In the genomic region with DNA sequence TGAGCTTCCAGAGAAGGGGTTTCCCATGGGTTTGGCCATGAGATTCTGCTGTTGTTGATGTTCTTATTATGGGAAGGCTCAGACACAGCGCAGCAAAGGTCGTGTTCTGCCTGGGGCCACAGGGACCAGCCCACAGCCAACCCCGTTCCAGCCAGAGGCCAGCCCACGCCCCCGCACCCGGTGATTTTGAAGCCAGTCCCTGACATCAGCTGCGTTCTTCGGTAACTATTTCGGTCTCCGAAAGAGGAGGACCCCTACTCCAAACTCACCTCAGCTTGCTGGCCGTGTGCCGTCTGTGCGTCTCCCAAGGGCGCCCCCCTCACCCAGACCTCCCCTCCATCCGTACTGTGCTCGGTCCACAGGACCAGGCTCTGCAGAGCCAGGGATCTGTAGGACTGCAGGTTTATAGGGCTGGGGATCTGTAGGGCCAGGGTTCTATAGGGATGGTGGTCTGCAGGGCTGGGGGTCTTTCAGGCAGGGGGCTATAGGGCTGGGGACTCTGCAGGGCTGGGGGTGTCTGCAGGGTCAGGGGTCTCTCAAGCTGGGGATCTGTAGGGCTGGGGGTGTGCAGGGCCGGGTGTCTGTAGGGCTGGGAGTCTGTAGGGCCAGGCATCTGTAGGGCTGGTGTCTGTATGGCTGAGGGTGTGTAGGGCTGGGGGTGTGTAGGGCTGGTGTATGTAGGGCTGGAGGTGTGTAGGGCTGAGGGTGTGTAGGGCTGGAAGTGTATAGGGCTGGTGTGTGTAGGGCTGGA, we compare ENCODE assay signal across 31 cellular contexts. TPM values are rescaled to one million over a fixed set of nuclear protein-coding genes. Genes with fewer than 3 reads are reported as not detected.
DNase-seq lines count a peak whose midpoint lies in the region; ATAC-seq and TF ChIP-seq lines count a peak whose summit lies in the region.
"Had no signal": no experiment of that assay in that cellular context is flagged by ENCODE, and none has a peak within 500 bp of the region (broad histone marks: within the 10 kb centered on the region; RNA-seq: fewer than 3 reads in every experiment).

No MANE protein-coding gene starts in this region.

- H2BK12ac ChIP-seq in mesenchymal stem cell (ENCODE audit: low read length in 2 of 2), result no peak overlapping the region

- H3K36me3 ChIP-seq in ACC112 (ENCODE audit: insufficient read depth, low read length), result peaks cover 14% of the 10 kb centered on the region; the same call in 1 of the 2 replicates
- H3K36me3 ChIP-seq in adipocyte (ENCODE audit: control insufficient read depth, insufficient read depth, low read length, severe bottlenecking), result peaks cover 13% of the 10 kb centered on the region
- peaks cover 4 to 52% of the 10 kb centered on the region in 2 experiments for H3K36me3 ChIP-seq in mesenchymal stem cell (ENCODE audit: control insufficient read depth in 1 of 2, insufficient read depth in 2 of 2, low read depth in 1 of 2, low read length in 2 of 2)
- H3K36me3 ChIP-seq in smooth muscle cell (ENCODE audit: low read depth), result no peaks in the 10 kb centered on the region
- H3K36me3 ChIP-seq: adrenal gland, esophagus squamous epithelium, pancreas had no signal

- H3K4me3 ChIP-seq in ACC112 (ENCODE audit: low read depth, low read length), result no peak overlapping the region
- H3K4me3 ChIP-seq in adipocyte (ENCODE audit: low read length), result no peak overlapping the region
- H3K4me3 ChIP-seq in mesenchymal stem cell (ENCODE audit: insufficient read depth in 1 of 2, low read depth in 1 of 2, low read length in 2 of 2), result no peak overlapping the region
- no peak overlapping the region for H3K4me3 ChIP-seq in smooth muscle cell
- H3K4me3 ChIP-seq: A549, adrenal gland, esophagus squamous epithelium, lung, pancreas, PC-9 had no signal

- H3K27me3 Mint-ChIP-seq in activated CD8-positive, alpha-beta memory T cell treated with anti-CD3 and anti-CD28 coated beads, Interleukin-2, amount 10 ng/mL, durations not matched to agents 7 days and 5 days, result no peaks in the 10 kb centered on the region
- H3K27me3 Mint-ChIP-seq: activated CD4-positive, alpha-beta memory T cell treated with anti-CD3 and anti-CD28 coated beads for 36 hours; brain had no signal

- H3K36me3 Mint-ChIP-seq in activated CD8-positive, alpha-beta memory T cell treated with anti-CD3 and anti-CD28 coated beads, Interleukin-2, amount 10 ng/mL, durations not matched to agents 7 days and 5 days, result no peaks in the 10 kb centered on the region
- H3K36me3 Mint-ChIP-seq: activated CD4-positive, alpha-beta memory T cell treated with anti-CD3 and anti-CD28 coated beads for 36 hours; brain; CD8-positive, alpha-beta memory T cell had no signal

- H4K8ac ChIP-seq in mesenchymal stem cell (ENCODE audit: low read length), result peak overlapping the region; percentile 12

- peak overlapping the region in 1 of 2 experiments; percentile 28 for H3K23ac ChIP-seq in mesenchymal stem cell (ENCODE audit: low read length in 2 of 2)

- DNase-seq in adipocyte (ENCODE audit: low read depth) (no peak), mesenchymal stem cell (no peak), smooth muscle cell (lab: John Stamatoyannopoulos, UW; ENCODE audit: unreplicated experiment) (no peak), GM03348 (ENCODE audit: low spot score) (no peak), NCI-H446 (lab: John Stamatoyannopoulos, UW) (no peak)
- no peak for DNase-seq in activated CD8-positive, alpha-beta memory T cell treated with anti-CD3 and anti-CD28 coated beads, Interleukin-2, amount 10 ng/mL, durations not matched to agents 7 days and 5 days
- DNase-seq: activated CD4-positive, alpha-beta memory T cell treated with anti-CD3 and anti-CD28 coated beads for 36 hours; activated naive CD4-positive, alpha-beta T cell treated with anti-CD3 and anti-CD28 coated beads for 36 hours; CD8-positive, alpha-beta memory T cell; cerebellar nuclear complex; esophagus squamous epithelium; foreskin keratinocyte; KG1; MM.1S; NCI-H1417 treated with DMSO at 0.1 percent for 48 hours; NCI-H2029 treated with DMSO at 0.1 percent for 48 hours; NCI-H526 treated with DMSO at 0.1 percent for 48 hours; NK-92 treated with Interleukin-12 subunit alpha and Interleukin-12 subunit beta, amount 100 ng/mL, for 24 hours; PC-9; stimulated activated CD4-positive, alpha-beta T cell treated with anti-CD3 and anti-CD28 coated beads, Interleukin-4, amount 100 ng/mL, for 4 hours; T-helper 2 cell had no signal

- H3K18ac ChIP-seq in mesenchymal stem cell (ENCODE audit: low read depth in 1 of 2, low read length in 2 of 2), result no peak overlapping the region

- H3K27me3 ChIP-seq in ACC112 (ENCODE audit: insufficient read depth, low read length) (no peaks in the 10 kb centered on the region), adipocyte (replicated peaks; ENCODE audit: control insufficient read depth, insufficient read depth, low read length) (no peaks in the 10 kb centered on the region), mesenchymal stem cell (ENCODE audit: control insufficient read depth in 1 of 2, insufficient read depth in 1 of 2, low read length in 2 of 2) (no peaks in the 10 kb centered on the region), smooth muscle cell (ENCODE audit: low read depth) (no peaks in the 10 kb centered on the region)
- H3K27me3 ChIP-seq: adrenal gland, esophagus squamous epithelium, foreskin keratinocyte, pancreas had no signal

- H3K9me3 ChIP-seq in adipocyte (ENCODE audit: control insufficient read depth, low read length) (no peaks in the 10 kb centered on the region), mesenchymal stem cell (ENCODE audit: control insufficient read depth, low read length) (no peaks in the 10 kb centered on the region), smooth muscle cell (replicated peaks; ENCODE audit: low read depth) (no peaks in the 10 kb centered on the region)
- H3K9me3 ChIP-seq: A549, adrenal gland, esophagus squamous epithelium, pancreas had no signal

- H3K79me1 ChIP-seq in mesenchymal stem cell (replicated peaks; ENCODE audit: low read length, poor library complexity, severe bottlenecking), result peaks cover 34% of the 10 kb centered on the region

- no peaks in the 10 kb centered on the region for H3K9me3 Mint-ChIP-seq in activated CD8-positive, alpha-beta memory T cell treated with anti-CD3 and anti-CD28 coated beads, Interleukin-2, amount 10 ng/mL, durations not matched to agents 7 days and 5 days (ENCODE audit: low read depth)
- H3K9me3 Mint-ChIP-seq: activated CD4-positive, alpha-beta memory T cell treated with anti-CD3 and anti-CD28 coated beads for 36 hours; activated naive CD4-positive, alpha-beta T cell treated with anti-CD3 and anti-CD28 coated beads for 36 hours; brain; CD8-positive, alpha-beta memory T cell; nephron had no signal

- H3K4me1 ChIP-seq in ACC112 (ENCODE audit: control insufficient read depth, insufficient read depth, low read length, unreplicated experiment), result peaks cover 24% of the 10 kb centered on the region
- H3K4me1 ChIP-seq in adipocyte (ENCODE audit: control insufficient read depth, insufficient read depth, low read length), result peaks cover 45% of the 10 kb centered on the region
- H3K4me1 ChIP-seq in mesenchymal stem cell (ENCODE audit: control insufficient read depth, insufficient read depth, low read depth, low read length), result peaks cover 39% of the 10 kb centered on the region
- H3K4me1 ChIP-seq in smooth muscle cell (ENCODE audit: low read depth), result peaks cover 15% of the 10 kb centered on the region
- H3K4me1 ChIP-seq: foreskin keratinocyte, pancreas had no signal

- no peak for ATAC-seq in GM21528 (IDR thresholded peaks at IDR 0.05; ENCODE audit: low FRiP score, unreplicated experiment)
- ATAC-seq in activated CD8-positive, alpha-beta memory T cell treated with anti-CD3 and anti-CD28 coated beads, Interleukin-2, amount 10 ng/mL, durations not matched to agents 7 days and 5 days, result no peak
- ATAC-seq: A549; activated CD4-positive, CD25-positive, alpha-beta regulatory T cell treated with anti-CD3 and anti-CD28 coated beads, Interleukin-2, amount 50 U/mL, for 24 hours; foreskin keratinocyte; pancreas had no signal

- peaks cover 74% of the 10 kb centered on the region for H3F3A ChIP-seq in smooth muscle cell (ENCODE audit: low read depth)

- peaks cover 95% of the 10 kb centered on the region for H4K20me1 ChIP-seq in smooth muscle cell (ENCODE audit: low read depth)

- H2BK15ac ChIP-seq in mesenchymal stem cell (ENCODE audit: low read depth, poor library complexity, severe bottlenecking), result no peak overlapping the region

- no peak overlapping the region for H2AFZ ChIP-seq in ACC112 (ENCODE audit: low read length, unreplicated experiment)
- H2AFZ ChIP-seq in mesenchymal stem cell (ENCODE audit: low read depth, low read length), result no peak overlapping the region
- no peak overlapping the region for H2AFZ ChIP-seq in smooth muscle cell (ENCODE audit: low read depth)
- H2AFZ ChIP-seq: PC-9 had no signal

- H3K4me3 Mint-ChIP-seq in activated CD8-positive, alpha-beta memory T cell treated with anti-CD3 and anti-CD28 coated beads, Interleukin-2, amount 10 ng/mL, durations not matched to agents 7 days and 5 days, result no peak overlapping the region
- H3K4me3 Mint-ChIP-seq: activated CD4-positive, alpha-beta memory T cell treated with anti-CD3 and anti-CD28 coated beads for 36 hours; activated naive CD4-positive, alpha-beta T cell treated with anti-CD3 and anti-CD28 coated beads for 36 hours; brain; CD8-positive, alpha-beta memory T cell; nephron had no signal

- H4K91ac ChIP-seq in mesenchymal stem cell (ENCODE audit: low read length), result peak overlapping the region; percentile 56

- H3K9ac ChIP-seq in adipocyte (ENCODE audit: low read length) (peak overlapping the region; percentile 12), mesenchymal stem cell (ENCODE audit: low read length) (no peak overlapping the region), smooth muscle cell (ENCODE audit: low read depth) (no peak overlapping the region)

- WGBS in mesenchymal stem cell, result 93% methylated on average over 16 of the region's 17 CpGs
- WGBS in smooth muscle cell (ENCODE audit: low lambda C conversion rate), result 76% methylated on average over 16 of the region's 17 CpGs

- peak overlapping the region in 1 of 2 experiments; percentile 81 for H3K14ac ChIP-seq in mesenchymal stem cell (ENCODE audit: low read length in 2 of 2)

- peak overlapping the region; percentile 12; the same call in 1 of the 2 replicates for H3K27ac ChIP-seq in ACC112 (ENCODE audit: low read depth, low read length)
- H3K27ac ChIP-seq in mesenchymal stem cell (ENCODE audit: low read length, poor library complexity, severe bottlenecking), result no peak overlapping the region
- peak overlapping the region; percentile 82 for H3K27ac ChIP-seq in smooth muscle cell (ENCODE audit: low read depth)
- H3K27ac ChIP-seq: adrenal gland, foreskin keratinocyte, HL-60, pancreas, PC-9 had no signal

- H2AK5ac ChIP-seq in mesenchymal stem cell (ENCODE audit: low read length, severe bottlenecking), result no peak overlapping the region

- H2BK5ac ChIP-seq in mesenchymal stem cell (ENCODE audit: low read depth, low read length, poor library complexity, severe bottlenecking), result no peak overlapping the region

- no peak overlapping the region for H2BK120ac ChIP-seq in mesenchymal stem cell (ENCODE audit: low read depth, low read length)

- H3K27ac Mint-ChIP-seq in activated CD8-positive, alpha-beta memory T cell treated with anti-CD3 and anti-CD28 coated beads, Interleukin-2, amount 10 ng/mL, durations not matched to agents 7 days and 5 days, result no peak overlapping the region
- H3K27ac Mint-ChIP-seq: activated CD4-positive, alpha-beta memory T cell treated with anti-CD3 and anti-CD28 coated beads for 36 hours; activated naive CD4-positive, alpha-beta T cell treated with anti-CD3 and anti-CD28 coated beads for 36 hours; CD8-positive, alpha-beta memory T cell; nephron had no signal

- H3K4ac ChIP-seq in mesenchymal stem cell (ENCODE audit: low read depth in 1 of 2, low read length in 2 of 2), result no peak overlapping the region

- H3K4me2 ChIP-seq in mesenchymal stem cell (ENCODE audit: low read length, poor library complexity, severe bottlenecking), result no peak overlapping the region
- H3K4me2 ChIP-seq in smooth muscle cell, result peak overlapping the region; percentile 86
- H3K4me2 ChIP-seq: A549, PC-9 had no signal

- H3K4me1 Mint-ChIP-seq in activated CD8-positive, alpha-beta memory T cell treated with anti-CD3 and anti-CD28 coated beads, Interleukin-2, amount 10 ng/mL, durations not matched to agents 7 days and 5 days, result no peaks in the 10 kb centered on the region

- TF ChIP-seq CTCF in smooth muscle cell (IDR thresholded peaks at IDR 0.05; ENCODE audit: borderline replicate concordance, insufficient read depth, poor library complexity, severe bottlenecking), result no peak

- H3K79me2 ChIP-seq in ACC112 (ENCODE audit: control insufficient read depth, insufficient read depth, low read length, unreplicated experiment) (peaks cover 92% of the 10 kb centered on the region), smooth muscle cell (ENCODE audit: low read depth) (peaks cover 86% of the 10 kb centered on the region)

- CTCF ChIA-PET in activated CD8-positive, alpha-beta memory T cell treated with anti-CD3 and anti-CD28 coated beads, Interleukin-2, amount 10 ng/mL, durations not matched to agents 7 days and 5 days (lab: Charles Lee), result no interaction called here

RNA-seq across cellular contexts. Expression of gene COL5A1, which starts 11.8 kb away (rescaled TPM):
- polyA plus RNA-seq in mesenchymal stem cell (2013, experiment 1 of 2), result 754 TPM
- polyA plus RNA-seq in mesenchymal stem cell (2013, experiment 2 of 2), result 709 TPM
- 1,084 and 1,167 TPM in 2 replicates for total RNA-seq in smooth muscle cell
- polyA plus RNA-seq in smooth muscle cell, result 1,100 and 1,443 TPM in 2 replicates
- total RNA-seq in activated CD8-positive, alpha-beta memory T cell treated with anti-CD3 and anti-CD28 coated beads, Interleukin-2, amount 10 ng/mL, durations not matched to agents 7 days and 5 days, result under 1 TPM; 0.09 to 0.16 TPM

Comparison
In these comparisons a context has a peak if more than half of its experiments do, and no peak if none do; other contexts are left out.
1. RNA of gene COL5A1, which starts 11.8 kb away (total RNA-seq): 1,084 to 1,167 TPM in smooth muscle cell; 0.09 to 0.16 TPM in activated CD8-positive, alpha-beta memory T cell treated with anti-CD3 and anti-CD28 coated beads, Interleukin-2, amount 10 ng/mL, durations not matched to agents 7 days and 5 days; every median in the first group is over 100 times any median in the second.